In genomic region chr12:20520572-20520971, GRCh38 we compare ENCODE assay signal across 24 cellular contexts.
DNase-seq lines count a peak whose midpoint lies in the region; ATAC-seq and TF ChIP-seq lines count a peak whose summit lies in the region.
"Had no signal": no experiment of that assay in that cellular context is flagged by ENCODE, and none has a peak within 500 bp of the region (broad histone marks: within the 10 kb centered on the region; RNA-seq: fewer than 3 reads in every experiment).

No MANE protein-coding gene starts in this region.

- H3K27me3 ChIP-seq in heart right ventricle (no peaks in the 10 kb centered on the region), osteoblast (ENCODE audit: insufficient read depth, low read length) (no peaks in the 10 kb centered on the region), brain microvascular endothelial cell (replicated peaks) (no peaks in the 10 kb centered on the region)
- H3K27me3 ChIP-seq: BLaER1, hepatocyte had no signal

- H2AFZ ChIP-seq in osteoblast (ENCODE audit: low read length), result peak overlapping the region; percentile 28
- H2AFZ ChIP-seq: hepatocyte had no signal

- no peak overlapping the region for H3K4me2 ChIP-seq in osteoblast (ENCODE audit: insufficient read depth, low read length)
- H3K4me2 ChIP-seq: BLaER1, hepatocyte, smooth muscle cell had no signal

- WGBS in heart right ventricle, 2 donors, result 18 to 26% methylated on average over 1 of the region's 1 CpG

- H3K36me3 ChIP-seq in heart right ventricle (no peaks in the 10 kb centered on the region), osteoblast (ENCODE audit: insufficient read depth, low read length) (no peaks in the 10 kb centered on the region), brain microvascular endothelial cell (replicated peaks) (no peaks in the 10 kb centered on the region)
- H3K36me3 ChIP-seq: BLaER1 had no signal

- H3K4me3 ChIP-seq in heart right ventricle (no peak overlapping the region), osteoblast (ENCODE audit: insufficient read depth, low read length) (no peak overlapping the region), brain microvascular endothelial cell (ENCODE audit: low read depth, low read length) (no peak overlapping the region)
- H3K4me3 ChIP-seq: BLaER1, hepatocyte, psoas muscle, smooth muscle cell had no signal

- in situ Hi-C loops in brain microvascular endothelial cell (cut with HindIII; ENCODE audit: low pct_ligation_motif_present, low sequenced_read_pairs), result no loop called here

- ATAC-seq in heart right ventricle, result peak in 7 of 8 donors; percentile 46 to 87 (median 57)

- intact Hi-C loops in heart right ventricle (cut with DNase I), result no loop called here

- H3K27ac ChIP-seq in heart right ventricle, result peak overlapping the region in 3 of 10 donors; percentile 6 to 34 (median 14)
- no peak overlapping the region for H3K27ac ChIP-seq in osteoblast (ENCODE audit: low read depth, low read length)
- H3K27ac ChIP-seq in brain microvascular endothelial cell, result no peak overlapping the region
- H3K27ac ChIP-seq: BLaER1, hepatocyte, psoas muscle had no signal

- H3K4me1 ChIP-seq in heart right ventricle, result peaks cover 8 to 82% (median 31%) of the 10 kb centered on the region in 9 donors
- peaks cover 13% of the 10 kb centered on the region for H3K4me1 ChIP-seq in osteoblast (ENCODE audit: insufficient read depth, low read length)
- H3K4me1 ChIP-seq: BLaER1, psoas muscle had no signal

- TF ChIP-seq CTCF in heart right ventricle (IDR thresholded peaks at IDR 0.05) (no peak), osteoblast (IDR thresholded peaks at IDR 0.05; ENCODE audit: extremely low read depth, low read depth, low read length) (no peak), brain microvascular endothelial cell (IDR thresholded peaks at IDR 0.05; ENCODE audit: low read depth, low read length, missing control alignments) (no peak)

- peaks cover 32% of the 10 kb centered on the region for H3K79me2 ChIP-seq in osteoblast (ENCODE audit: insufficient read depth, low read length)

- H3K9me3 ChIP-seq in heart right ventricle (no peaks in the 10 kb centered on the region), osteoblast (ENCODE audit: low read depth, low read length) (no peaks in the 10 kb centered on the region)
- H3K9me3 ChIP-seq: BLaER1, psoas muscle had no signal

- DNase-seq in LHCN-M2 (ENCODE audit: low read depth), result peak; percentile 35
- DNase-seq in NCI-H446 treated with DMSO at 0.1 percent for 48 hours (lab: John Stamatoyannopoulos, UW), result peak; percentile 94
- DNase-seq in heart right ventricle, result no peak
- no peak for DNase-seq in osteoblast (ENCODE audit: insufficient read length, low spot score, missing footprints)
- DNase-seq in SHP77 (lab: John Stamatoyannopoulos, UW), result no peak
- no peak for DNase-seq in NCI-H1092 (lab: John Stamatoyannopoulos, UW)
- no peak for DNase-seq in GF-D8 (lab: John Stamatoyannopoulos, UW)
- DNase-seq in brain microvascular endothelial cell, result no peak
- DNase-seq: activated CD4-positive, alpha-beta memory T cell treated with anti-CD3 and anti-CD28 coated beads, Interleukin-2, amount 10 ng/mL, durations not matched to agents 7 days and 5 days; activated CD8-positive, alpha-beta memory T cell treated with anti-CD3 and anti-CD28 coated beads, Interleukin-2, amount 50 U/mL, for 4 hours; activated naive CD4-positive, alpha-beta T cell treated with Interleukin-2 at 50 U/mL for 16 hours; DMS53; foreskin melanocyte; Kasumi-1; mesenchymal stem cell; NCI-H187; NCI-H526; psoas muscle; SIG-M5; stimulated activated naive CD4-positive, alpha-beta T cell; SW 1271 had no signal

- no peaks in the 10 kb centered on the region for H4K20me1 ChIP-seq in osteoblast (ENCODE audit: insufficient read depth, low read length)
- H4K20me1 ChIP-seq: BLaER1 had no signal

Comparison
In these comparisons a context has a peak if more than half of its experiments do, and no peak if none do; other contexts are left out.
1. DNase-seq: peak in LHCN-M2 (single experiment) and NCI-H446 treated with DMSO at 0.1 percent for 48 hours (single experiment); none in heart right ventricle (0 of 2), osteoblast (single experiment), SHP77 (0 of 2), NCI-H1092 (single experiment), GF-D8 (single experiment) and brain microvascular endothelial cell (single experiment).